18 cellular contexts compared by ENCODE assay signal in the genomic region with DNA sequence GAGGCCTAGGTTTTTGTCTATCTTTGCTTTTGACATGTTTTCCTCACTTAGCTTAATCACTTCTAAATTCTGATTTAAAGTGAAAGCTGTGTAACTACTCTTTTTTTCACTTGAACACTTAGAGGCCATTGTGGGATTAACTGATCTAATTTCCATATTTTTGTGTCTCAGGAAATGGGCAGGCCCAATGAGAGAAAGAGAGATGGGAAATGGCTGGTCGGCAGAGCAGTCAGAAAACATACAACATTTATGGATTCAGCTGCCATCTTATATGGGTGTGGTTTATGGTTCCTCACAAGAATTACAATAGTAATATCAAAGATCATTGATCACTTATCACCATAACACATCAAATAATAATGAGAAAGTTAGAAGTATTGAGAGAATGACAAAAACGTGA.
DNase-seq lines count a peak whose midpoint lies in the region; ATAC-seq lines count a peak whose summit lies in the region.
"Had no signal": no experiment of that assay in that cellular context is flagged by ENCODE, and none has a peak within 500 bp of the region (broad histone marks: within the 10 kb centered on the region; RNA-seq: fewer than 3 reads in every experiment).

No MANE protein-coding gene starts in this region.

- no peak for DNase-seq in activated CD4-positive, alpha-beta T cell treated with anti-CD3 and anti-CD28 coated beads, Interleukin-2, amount 10 ng/mL, durations not matched to agents 7 days and 5 days
- DNase-seq in activated CD4-positive, alpha-beta T cell treated with anti-CD3 and anti-CD28 coated beads for 48 hours: no peak
- no peak for DNase-seq in activated naive CD8-positive, alpha-beta T cell treated with anti-CD3 and anti-CD28 coated beads, Interleukin-2, amount 10 ng/mL, durations not matched to agents 7 days and 5 days
- no peak for DNase-seq in activated naive CD8-positive, alpha-beta T cell treated with anti-CD3 and anti-CD28 coated beads for 36 hours
- no peak for DNase-seq in T-helper 2 cell treated with Interferon-gamma antibody and Interleukin-4, amounts not matched to agents 5 μg/mL and 100 μg/mL, for 36 hours (ENCODE audit: low spot score)
- DNase-seq in SHP77 treated with DMSO at 0.1 percent for 48 hours (lab: John Stamatoyannopoulos, UW): no peak
- DNase-seq: COR-L47, HFFc6, KBM-7, NCI-H1436, NCI-H2029, NCI-H2171, NCI-H446, NCI-H69, OCI-M1 had no signal

- H3K4me3 Mint-ChIP-seq in activated CD4-positive, alpha-beta T cell treated with anti-CD3 and anti-CD28 coated beads, Interleukin-2, amount 10 ng/mL, durations not matched to agents 7 days and 5 days: no peak overlapping the region
- H3K4me3 Mint-ChIP-seq in activated naive CD8-positive, alpha-beta T cell treated with anti-CD3 and anti-CD28 coated beads, Interleukin-2, amount 10 ng/mL, durations not matched to agents 7 days and 5 days: peak overlapping the region; percentile 17
- H3K4me3 Mint-ChIP-seq in activated naive CD8-positive, alpha-beta T cell treated with anti-CD3 and anti-CD28 coated beads for 36 hours: no peak overlapping the region
- peak overlapping the region; percentile 58 for H3K4me3 Mint-ChIP-seq in T-helper 2 cell treated with Interferon-gamma antibody and Interleukin-4, amounts not matched to agents 5 μg/mL and 100 μg/mL, for 36 hours
- H3K4me3 Mint-ChIP-seq: CD14-positive monocyte, HFFc6 had no signal

- H3K9me3 Mint-ChIP-seq in activated CD4-positive, alpha-beta T cell treated with anti-CD3 and anti-CD28 coated beads, Interleukin-2, amount 10 ng/mL, durations not matched to agents 7 days and 5 days: peaks cover 28% of the 10 kb centered on the region
- H3K9me3 Mint-ChIP-seq in activated naive CD8-positive, alpha-beta T cell treated with anti-CD3 and anti-CD28 coated beads, Interleukin-2, amount 10 ng/mL, durations not matched to agents 7 days and 5 days: peaks cover 10% of the 10 kb centered on the region
- H3K9me3 Mint-ChIP-seq in activated naive CD8-positive, alpha-beta T cell treated with anti-CD3 and anti-CD28 coated beads for 36 hours: peaks cover 14% of the 10 kb centered on the region
- peaks cover 57% of the 10 kb centered on the region for H3K9me3 Mint-ChIP-seq in T-helper 2 cell treated with Interferon-gamma antibody and Interleukin-4, amounts not matched to agents 5 μg/mL and 100 μg/mL, for 36 hours

- CTCF ChIA-PET in activated CD4-positive, alpha-beta T cell treated with anti-CD3 and anti-CD28 coated beads, Interleukin-2, amount 10 ng/mL, durations not matched to agents 7 days and 5 days (lab: Charles Lee): interaction anchor here (0.7 to 1.5 kb wide), 3 partner anchors 26 to 87 kb away, joined by 3 read pairs; no protein-coding TSS in a partner anchor

- peak overlapping the region; percentile 71 for H3K27ac Mint-ChIP-seq in activated CD4-positive, alpha-beta T cell treated with anti-CD3 and anti-CD28 coated beads, Interleukin-2, amount 10 ng/mL, durations not matched to agents 7 days and 5 days
- peak overlapping the region; percentile 70 for H3K27ac Mint-ChIP-seq in activated naive CD8-positive, alpha-beta T cell treated with anti-CD3 and anti-CD28 coated beads, Interleukin-2, amount 10 ng/mL, durations not matched to agents 7 days and 5 days
- no peak overlapping the region for H3K27ac Mint-ChIP-seq in activated naive CD8-positive, alpha-beta T cell treated with anti-CD3 and anti-CD28 coated beads for 36 hours
- H3K27ac Mint-ChIP-seq in T-helper 2 cell treated with Interferon-gamma antibody and Interleukin-4, amounts not matched to agents 5 μg/mL and 100 μg/mL, for 36 hours: peak overlapping the region; percentile 73
- H3K27ac Mint-ChIP-seq: CD14-positive monocyte, HFFc6 had no signal

- no peak for ATAC-seq in activated naive CD8-positive, alpha-beta T cell treated with anti-CD3 and anti-CD28 coated beads, Interleukin-2, amount 10 ng/mL, durations not matched to agents 7 days and 5 days (ENCODE audit: low read depth)
- ATAC-seq in GM21390 (IDR thresholded peaks at IDR 0.05; ENCODE audit: unreplicated experiment): no peak
- ATAC-seq: A549 had no signal

- peaks cover 42% of the 10 kb centered on the region for H3K36me3 Mint-ChIP-seq in activated CD4-positive, alpha-beta T cell treated with anti-CD3 and anti-CD28 coated beads, Interleukin-2, amount 10 ng/mL, durations not matched to agents 7 days and 5 days (ENCODE audit: low read depth)
- peaks cover 35% of the 10 kb centered on the region for H3K36me3 Mint-ChIP-seq in activated naive CD8-positive, alpha-beta T cell treated with anti-CD3 and anti-CD28 coated beads, Interleukin-2, amount 10 ng/mL, durations not matched to agents 7 days and 5 days
- H3K36me3 Mint-ChIP-seq in activated naive CD8-positive, alpha-beta T cell treated with anti-CD3 and anti-CD28 coated beads for 36 hours: peaks cover 5% of the 10 kb centered on the region
- H3K36me3 Mint-ChIP-seq in T-helper 2 cell treated with Interferon-gamma antibody and Interleukin-4, amounts not matched to agents 5 μg/mL and 100 μg/mL, for 36 hours (ENCODE audit: low read depth): peaks cover 44% of the 10 kb centered on the region
- H3K36me3 Mint-ChIP-seq: CD14-positive monocyte had no signal

- peaks cover 41% of the 10 kb centered on the region for H3K4me1 Mint-ChIP-seq in activated CD4-positive, alpha-beta T cell treated with anti-CD3 and anti-CD28 coated beads, Interleukin-2, amount 10 ng/mL, durations not matched to agents 7 days and 5 days
- peaks cover 37% of the 10 kb centered on the region for H3K4me1 Mint-ChIP-seq in activated naive CD8-positive, alpha-beta T cell treated with anti-CD3 and anti-CD28 coated beads, Interleukin-2, amount 10 ng/mL, durations not matched to agents 7 days and 5 days
- H3K4me1 Mint-ChIP-seq in activated naive CD8-positive, alpha-beta T cell treated with anti-CD3 and anti-CD28 coated beads for 36 hours: peaks cover 28% of the 10 kb centered on the region
- peaks cover 45% of the 10 kb centered on the region for H3K4me1 Mint-ChIP-seq in T-helper 2 cell treated with Interferon-gamma antibody and Interleukin-4, amounts not matched to agents 5 μg/mL and 100 μg/mL, for 36 hours (ENCODE audit: low read depth)
- H3K4me1 Mint-ChIP-seq: CD14-positive monocyte had no signal

- no peaks in the 10 kb centered on the region for H3K27me3 Mint-ChIP-seq in activated CD4-positive, alpha-beta T cell treated with anti-CD3 and anti-CD28 coated beads, Interleukin-2, amount 10 ng/mL, durations not matched to agents 7 days and 5 days
- no peaks in the 10 kb centered on the region for H3K27me3 Mint-ChIP-seq in activated naive CD8-positive, alpha-beta T cell treated with anti-CD3 and anti-CD28 coated beads, Interleukin-2, amount 10 ng/mL, durations not matched to agents 7 days and 5 days
- H3K27me3 Mint-ChIP-seq in activated naive CD8-positive, alpha-beta T cell treated with anti-CD3 and anti-CD28 coated beads for 36 hours: no peaks in the 10 kb centered on the region
- no peaks in the 10 kb centered on the region for H3K27me3 Mint-ChIP-seq in T-helper 2 cell treated with Interferon-gamma antibody and Interleukin-4, amounts not matched to agents 5 μg/mL and 100 μg/mL, for 36 hours (ENCODE audit: low read depth)

- POLR2A ChIA-PET in activated CD4-positive, alpha-beta T cell treated with anti-CD3 and anti-CD28 coated beads, Interleukin-2, amount 10 ng/mL, durations not matched to agents 7 days and 5 days (lab: Charles Lee): no interaction called here
- POLR2A ChIA-PET in activated naive CD8-positive, alpha-beta T cell treated with anti-CD3 and anti-CD28 coated beads, Interleukin-2, amount 10 ng/mL, durations not matched to agents 7 days and 5 days (lab: Charles Lee): interaction anchor here (0.7 to 1.3 kb wide), 2 partner anchors 22 to 24 kb away, joined by 3 to 5 read pairs; no protein-coding TSS in a partner anchor

Comparison
In these comparisons a context has a peak if more than half of its experiments do, and no peak if none do; other contexts are left out.
1. H3K4me3 Mint-ChIP-seq: peak in activated naive CD8-positive, alpha-beta T cell treated with anti-CD3 and anti-CD28 coated beads, Interleukin-2, amount 10 ng/mL, durations not matched to agents 7 days and 5 days (single experiment) and T-helper 2 cell treated with Interferon-gamma antibody and Interleukin-4, amounts not matched to agents 5 μg/mL and 100 μg/mL, for 36 hours (single experiment); none in activated CD4-positive, alpha-beta T cell treated with anti-CD3 and anti-CD28 coated beads, Interleukin-2, amount 10 ng/mL, durations not matched to agents 7 days and 5 days (single experiment) and activated naive CD8-positive, alpha-beta T cell treated with anti-CD3 and anti-CD28 coated beads for 36 hours (single experiment).